ENCODE assay signal across 12 cellular contexts in genomic region chr11:97269527-97269926, GRCh38.
DNase-seq lines count a peak whose midpoint lies in the region; ATAC-seq, FAIRE-seq and TF ChIP-seq lines count a peak whose summit lies in the region.
"Had no signal": no experiment of that assay in that cellular context is flagged by ENCODE, and none has a peak within 500 bp of the region (broad histone marks: within the 10 kb centered on the region; RNA-seq: fewer than 3 reads in every experiment).

No MANE protein-coding gene starts in this region.

- no peak overlapping the region for H3K27ac ChIP-seq in caudate nucleus (ENCODE audit: low read depth, low read length)
- no peak overlapping the region for H3K27ac ChIP-seq in ovary
- H3K27ac ChIP-seq in CD4-positive, alpha-beta T cell (ENCODE audit: low read depth, low read length), result no peak overlapping the region

- H3K4me3 Mint-ChIP-seq in CD4-positive, alpha-beta T cell, result no peak overlapping the region
- H3K4me3 Mint-ChIP-seq: CD4-positive, CD25-positive, alpha-beta regulatory T cell had no signal

- CTCF ChIA-PET in CD4-positive, alpha-beta T cell (lab: Charles Lee), result no interaction called here

- DNase-seq in ACHN, result peak; percentile 33
- peak; percentile 2 for DNase-seq in GM19239 (ENCODE audit: insufficient read length, low spot score)
- DNase-seq in NT2/D1 (ENCODE audit: low read depth, low spot score), result peak; percentile 30
- no peak for DNase-seq in epithelial cell of proximal tubule (ENCODE audit: low read depth)
- DNase-seq in caudate nucleus (lab: John Stamatoyannopoulos, UW), result no peak
- no peak for DNase-seq in ovary
- DNase-seq in Right ventricle myocardium inferior (ENCODE audit: missing footprints), result no peak
- no peak for DNase-seq in CD4-positive, alpha-beta T cell
- DNase-seq: activated CD8-positive, alpha-beta memory T cell treated with anti-CD3 and anti-CD28 coated beads for 24 hours; CD4-positive, CD25-positive, alpha-beta regulatory T cell; stimulated activated CD4-positive, alpha-beta T cell treated with anti-CD3 and anti-CD28 coated beads, Interleukin-1b, Interleukin-23, amount 100 ng/mL, for 48 hours had no signal

- no peaks in the 10 kb centered on the region for H3K27me3 Mint-ChIP-seq in CD4-positive, alpha-beta T cell
- H3K27me3 Mint-ChIP-seq: CD4-positive, CD25-positive, alpha-beta regulatory T cell had no signal

- peaks cover 8% of the 10 kb centered on the region for H3K9me3 Mint-ChIP-seq in CD4-positive, alpha-beta T cell

- TF ChIP-seq CTCF in epithelial cell of proximal tubule (conservative IDR thresholded peaks at IDR 0.05; ENCODE audit: low read depth, low read length) (peak; percentile 43), ovary (IDR thresholded peaks at IDR 0.05) (no peak)
- TF ChIP-seq CTCF in CD4-positive, alpha-beta T cell (IDR thresholded peaks at IDR 0.05), result no peak

- H3K4me3 ChIP-seq in NT2/D1 (ENCODE audit: insufficient read length, low read depth) (no peak overlapping the region), epithelial cell of proximal tubule (ENCODE audit: low read depth, low read length) (no peak overlapping the region), ovary (no peak overlapping the region)

- H3K9ac ChIP-seq in NT2/D1 (ENCODE audit: insufficient read length, low read depth), result no peak overlapping the region

- WGBS in ovary, 3 donors, result 79 to 85% (median 81%) methylated on average over 4 of the region's 4 CpGs

- H3K36me3 ChIP-seq in NT2/D1 (ENCODE audit: insufficient read depth, insufficient read length, low read length) (no peaks in the 10 kb centered on the region), ovary (no peaks in the 10 kb centered on the region)

- no peak overlapping the region for H3K27ac Mint-ChIP-seq in CD4-positive, alpha-beta T cell
- H3K27ac Mint-ChIP-seq: CD4-positive, CD25-positive, alpha-beta regulatory T cell had no signal

- TF ChIP-seq POLR2A in ovary (IDR thresholded peaks at IDR 0.05), result no peak

- intact Hi-C loops in ovary (cut with DNase I) (no loop called here), Right ventricle myocardium inferior (cut with DNase I) (no loop called here)
- intact Hi-C loops in CD4-positive, alpha-beta T cell (cut with DNase I, micrococcal nuclease), result no loop called here

- in situ Hi-C loops in ACHN (cut with HindIII; ENCODE audit: low pct_ligation_motif_present, low pct_unique_long_range_greater_than_20kb, low sequenced_read_pairs), result no loop called here

- ATAC-seq in Right ventricle myocardium inferior, result no peak
- ATAC-seq in CD4-positive, alpha-beta T cell (ENCODE audit: poor library complexity), result no peak

- POLR2A ChIA-PET in CD4-positive, alpha-beta T cell (lab: Charles Lee), result no interaction called here

- H3K27me3 ChIP-seq in NT2/D1 (ENCODE audit: insufficient read depth, insufficient read length) (no peaks in the 10 kb centered on the region), ovary (no peaks in the 10 kb centered on the region)
- no peaks in the 10 kb centered on the region for H3K27me3 ChIP-seq in CD4-positive, alpha-beta T cell (ENCODE audit: control insufficient read depth, insufficient read depth, low read length)

- no peak for FAIRE-seq in GM19239 (lab: Jason Lieb, UNC)
- FAIRE-seq: frontal cortex had no signal

- no peaks in the 10 kb centered on the region for H3K4me1 ChIP-seq in NT2/D1 (ENCODE audit: insufficient read depth, insufficient read length)
- H3K4me1 ChIP-seq in ovary (ENCODE audit: insufficient read depth), result no peaks in the 10 kb centered on the region

- H3K4me1 Mint-ChIP-seq in CD4-positive, alpha-beta T cell (ENCODE audit: low read depth), result no peaks in the 10 kb centered on the region
- H3K4me1 Mint-ChIP-seq: CD4-positive, CD25-positive, alpha-beta regulatory T cell had no signal

- H3K9me3 ChIP-seq in NT2/D1 (ENCODE audit: insufficient read depth, low read length), result no peaks in the 10 kb centered on the region
- H3K9me3 ChIP-seq in ovary, result no peaks in the 10 kb centered on the region
- H3K9me3 ChIP-seq in CD4-positive, alpha-beta T cell (ENCODE audit: control insufficient read depth, low read length), result peaks cover 4% of the 10 kb centered on the region

- no peaks in the 10 kb centered on the region for H3K36me3 Mint-ChIP-seq in CD4-positive, alpha-beta T cell (ENCODE audit: low read depth)
- H3K36me3 Mint-ChIP-seq: CD4-positive, CD25-positive, alpha-beta regulatory T cell had no signal

- no peak for TF ChIP-seq EP300 in ovary (IDR thresholded peaks at IDR 0.05)

Comparison
In these comparisons a context has a peak if more than half of its experiments do, and no peak if none do; other contexts are left out.
1. DNase-seq: peak in ACHN (single experiment), GM19239 (single experiment) and NT2/D1 (single experiment); none in epithelial cell of proximal tubule (single experiment), caudate nucleus (0 of 61), ovary (0 of 5), Right ventricle myocardium inferior (single experiment) and CD4-positive, alpha-beta T cell (0 of 10).